In genomic region chr7:52309631-52310030, GRCh38 we compare ENCODE assay signal across 28 cellular contexts.
"Had no signal": no experiment of that assay in that cellular context is flagged by ENCODE, and none has a peak within 500 bp of the region (broad histone marks: within the 10 kb centered on the region; RNA-seq: fewer than 3 reads in every experiment).

No MANE protein-coding gene starts in this region.

- H3K9ac ChIP-seq: neural progenitor cell, parathyroid adenoma had no signal

- H3K27ac ChIP-seq: neural progenitor cell, ovary, parathyroid adenoma, psoas muscle, skin epidermis, spleen, suprapubic skin, testis, tibial artery, transverse colon, upper lobe of right lung, uterus had no signal

- DNase-seq: natural killer cell; occipital lobe; ovary; posterior cingulate gyrus; psoas muscle; right cardiac atrium; spleen; stimulated activated CD4-positive, alpha-beta T cell treated with anti-CD3 and anti-CD28 coated beads, Interleukin-12 subunit alpha, Interleukin-12 subunit beta, amount 100 ng/mL, for 4 hours; stimulated activated CD4-positive, alpha-beta T cell treated with anti-CD3 and anti-CD28 coated beads, Interleukin-1b, Interleukin-23, amount 100 ng/mL, for 48 hours; stimulated activated CD4-positive, alpha-beta T cell treated with anti-CD3 and anti-CD28 coated beads, Interleukin-4, amount 100 ng/mL, for 1 hour; stimulated activated CD4-positive, alpha-beta T cell treated with anti-CD3 and anti-CD28 coated beads, Interleukin-4, amount 100 ng/mL, for 4 hours; stimulated activated CD8-positive, alpha-beta memory T cell treated with anti-CD3 and anti-CD28 coated beads, Interleukin-4, amount 100 ng/mL, for 48 hours; stimulated activated naive CD4-positive, alpha-beta T cell; stimulated activated naive CD8-positive, alpha-beta T cell treated with anti-CD3 and anti-CD28 coated beads, Interleukin-15, amount 100 ng/mL, for 72 hours; stimulated activated naive CD8-positive, alpha-beta T cell treated with anti-CD3 and anti-CD28 coated beads, Interleukin-15, Interleukin-2, amounts not matched to agents 100 U/mL and 50 U/mL, for 24 hours; substantia nigra; testis; tibial artery; transverse colon; upper lobe of right lung; uterus had no signal

- H3K4me1 ChIP-seq: neural progenitor cell, parathyroid adenoma, psoas muscle, spleen, suprapubic skin, testis, tibial artery, transverse colon, upper lobe of right lung, uterus had no signal

- H3K27me3 ChIP-seq: neural progenitor cell, ovary, spleen, suprapubic skin, testis, tibial artery, transverse colon, upper lobe of right lung, uterus had no signal

- H3K36me3 ChIP-seq: neural progenitor cell, ovary, spleen, suprapubic skin, tibial artery, transverse colon, upper lobe of right lung, uterus had no signal

- H3K4me3 ChIP-seq: neural progenitor cell, ovary, psoas muscle, skin epidermis, smooth muscle cell, spleen, suprapubic skin, testis, tibial artery, transverse colon, upper lobe of right lung, uterus had no signal

- H3K9me3 ChIP-seq: ovary, psoas muscle, suprapubic skin, testis, tibial artery, transverse colon, upper lobe of right lung, uterus had no signal

- ATAC-seq: natural killer cell; psoas muscle; right cardiac atrium; sciatic nerve; stimulated activated memory B cell treated with anti-CD40 and anti-IgM and Interleukin-4, amounts not matched to agents 10 μg/mL and 1 μg/mL and 100 μg/mL, for 72 hours; stimulated activated naive CD8-positive, alpha-beta T cell treated with anti-CD3 and anti-CD28 coated beads, Interleukin-15, amount 100 ng/mL, for 72 hours; stimulated activated naive CD8-positive, alpha-beta T cell treated with anti-CD3 and anti-CD28 coated beads, Interleukin-15, Interleukin-2, amounts not matched to agents 100 U/mL and 50 U/mL, for 24 hours; upper lobe of right lung had no signal

- H3K79me2 ChIP-seq: parathyroid adenoma had no signal

- H3K4me2 ChIP-seq: neural progenitor cell, smooth muscle cell had no signal

- H2AFZ ChIP-seq: neural progenitor cell, parathyroid adenoma had no signal
